Comparison of ENCODE assay signal across 1 cellular context in the genomic region with DNA sequence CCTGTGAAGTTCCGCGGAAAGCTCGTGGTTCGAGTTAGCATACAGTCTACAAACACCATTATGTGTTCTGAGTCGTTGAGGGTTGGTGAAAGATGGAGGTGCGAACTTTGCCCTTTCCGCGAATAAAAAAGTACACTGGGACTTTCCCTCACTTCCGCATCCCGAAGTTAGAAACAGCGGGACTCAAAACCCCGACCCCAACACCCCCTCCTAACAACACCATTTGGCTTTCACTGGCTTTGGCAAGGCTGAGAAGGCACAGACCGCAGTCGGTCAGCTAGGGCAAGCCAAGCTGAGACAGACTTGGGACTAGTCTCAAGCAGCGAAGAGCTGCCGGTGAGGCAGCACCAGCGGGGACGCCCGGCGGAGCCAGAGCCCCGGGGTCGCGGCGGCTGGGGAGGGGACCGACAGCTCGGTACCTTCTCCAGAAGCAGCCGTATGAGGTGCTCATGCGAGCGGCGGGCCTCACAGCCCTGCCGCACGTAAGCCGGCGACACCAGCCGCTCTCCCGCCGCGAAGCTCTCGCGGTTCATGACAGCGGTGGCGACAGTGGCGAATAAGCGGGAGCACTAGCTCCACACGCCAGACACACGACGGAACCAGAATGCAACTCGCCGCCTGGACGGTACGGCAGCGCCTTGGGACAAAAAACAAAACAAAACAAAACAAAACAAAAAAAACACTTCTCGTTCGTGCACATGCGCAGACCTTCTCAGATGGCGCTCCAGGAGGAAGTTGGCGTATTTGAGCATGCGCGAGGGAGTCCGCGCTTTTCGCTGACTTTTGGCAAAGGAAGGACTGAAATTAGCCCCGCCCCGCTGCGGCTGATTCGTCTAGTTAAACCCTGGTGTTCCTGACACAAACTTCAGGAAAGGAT.
TF ChIP-seq lines count a peak whose summit lies in the region.

A gene (minus strand): TSS at position 613 of the 877 bp plus-strand sequence. CDS start 80 bp downstream, at position 533.

TF ChIP-seq in HepG2, 621 proteins besides CTCF, POLR2A, EP300 and RAD21 (continued from another document and continues in another):
- TF ChIP-seq SP4 (CRISPR knock-in tag; IDR thresholded peaks at IDR 0.05) (0 out of 2 replicates have a peak, but pooled peaks have one; percentile 16), ARID2 (CRISPR knock-in tag; IDR thresholded peaks at IDR 0.05; ENCODE audit: borderline replicate concordance) (peak; percentile 81; the same call in 1 of the 2 replicates), ZNF605 (CRISPR knock-in tag; IDR thresholded peaks at IDR 0.05) (peak; percentile 89), SOX5 (CRISPR knock-in tag; IDR thresholded peaks at IDR 0.05; ENCODE audit: borderline replicate concordance) (peak; percentile 66; the same call in 1 of the 2 replicates), ZKSCAN8 (CRISPR knock-in tag; IDR thresholded peaks at IDR 0.05; ENCODE audit: borderline replicate concordance) (no peak), BCL6 (CRISPR knock-in tag; IDR thresholded peaks at IDR 0.05) (0 out of 2 replicates have a peak, but pooled peaks have one; percentile 45), KLF6 (CRISPR knock-in tag; IDR thresholded peaks at IDR 0.05) (peak; percentile 39; the same call in 1 of the 2 replicates), MZF1 (CRISPR knock-in tag; IDR thresholded peaks at IDR 0.05; ENCODE audit: borderline replicate concordance) (no peak), ZFP37 (CRISPR knock-in tag; IDR thresholded peaks at IDR 0.05; ENCODE audit: borderline replicate concordance) (peak; percentile 69; the same call in 1 of the 2 replicates), SAP130 (CRISPR knock-in tag; IDR thresholded peaks at IDR 0.05; ENCODE audit: low read depth) (peak; percentile 80), NCOA1 (CRISPR knock-in tag; IDR thresholded peaks at IDR 0.05) (no peak; the same call in 1 of the 2 replicates), SIN3B (IDR thresholded peaks at IDR 0.05; ENCODE audit: low read length) (no peak), CBX2 (IDR thresholded peaks at IDR 0.05; ENCODE audit: low read depth, low read length) (no peak), CBX2 (CRISPR knock-in tag; IDR thresholded peaks at IDR 0.05; ENCODE audit: low read depth) (no peak), PLRG1 (conservative IDR thresholded peaks at IDR 0.05) (no peak), SP1 (IDR thresholded peaks at IDR 0.05) (no peak), SP1 (CRISPR knock-in tag; IDR thresholded peaks at IDR 0.05) (peak; percentile 13), POLR2G (IDR thresholded peaks at IDR 0.05; ENCODE audit: low read depth, low read length) (peak; percentile 90), ZNF878 (CRISPR knock-in tag; IDR thresholded peaks at IDR 0.05) (peak; percentile 25; the same call in 1 of the 2 replicates), SOX13 (IDR thresholded peaks at IDR 0.05) (no peak), SOX13 (CRISPR knock-in tag; conservative IDR thresholded peaks at IDR 0.05 in 1 of 2, IDR thresholded peaks at IDR 0.05 in 1 of 2) (peak in 1 of 2 experiments; percentile 75; a peak in 2 of 4 replicates), GABPA (IDR thresholded peaks at IDR 0.05; ENCODE audit: low read depth, low read length) (0 out of 2 replicates have a peak, but pooled peaks have one; percentile 31), GABPA (CRISPR knock-in tag; IDR thresholded peaks at IDR 0.05; ENCODE audit: low read depth) (peak; percentile 72), ZNF7 (CRISPR knock-in tag; IDR thresholded peaks at IDR 0.05) (0 out of 2 replicates have a peak, but pooled peaks have one; percentile 2), ZNF430 (CRISPR knock-in tag; IDR thresholded peaks at IDR 0.05) (peak; percentile 83), ZNF354B (CRISPR knock-in tag; IDR thresholded peaks at IDR 0.05) (0 out of 2 replicates have a peak, but pooled peaks have one; percentile 60), PHF20 (CRISPR knock-in tag; IDR thresholded peaks at IDR 0.05) (peak; percentile 76), KAT8 (CRISPR knock-in tag; IDR thresholded peaks at IDR 0.05) (peak; percentile 86), ZNF234 (CRISPR knock-in tag; conservative IDR thresholded peaks at IDR 0.05) (no peak), GATAD2A (CRISPR knock-in tag; IDR thresholded peaks at IDR 0.05) (peak; percentile 41), KDM1A (CRISPR knock-in tag; IDR thresholded peaks at IDR 0.05) (peak; percentile 54; the same call in 1 of the 2 replicates), NCOR1 (IDR thresholded peaks at IDR 0.05; ENCODE audit: borderline replicate concordance, low read length) (peak; percentile 53; the same call in 1 of the 2 replicates), DNMT3B (CRISPR knock-in tag; conservative IDR thresholded peaks at IDR 0.05) (0 out of 2 replicates have a peak, but pooled peaks have one; percentile 51), TARDBP (CRISPR knock-in tag; IDR thresholded peaks at IDR 0.05) (peak; percentile 42), NR2C2 (CRISPR knock-in tag; IDR thresholded peaks at IDR 0.05; ENCODE audit: borderline replicate concordance) (peak; percentile 73), ZNF577 (CRISPR knock-in tag; IDR thresholded peaks at IDR 0.05; ENCODE audit: borderline replicate concordance, low read depth) (no peak), DNMT1 (CRISPR knock-in tag; IDR thresholded peaks at IDR 0.05) (no peak), SMAD9 (CRISPR knock-in tag; IDR thresholded peaks at IDR 0.05) (no peak), ZNF749 (CRISPR knock-in tag; IDR thresholded peaks at IDR 0.05; ENCODE audit: borderline replicate concordance) (peak; percentile 68; the same call in 1 of the 2 replicates), YY1 (IDR thresholded peaks at IDR 0.05; ENCODE audit: insufficient read depth, insufficient replicate concordance, low read depth, low read length) (peak; percentile 42), SNRNP70 (IDR thresholded peaks at IDR 0.05; ENCODE audit: low read depth, low read length) (no peak), REPIN1 (CRISPR knock-in tag; IDR thresholded peaks at IDR 0.05; ENCODE audit: borderline replicate concordance, low read depth) (peak; percentile 54; the same call in 1 of the 2 replicates), XBP1 (CRISPR knock-in tag; IDR thresholded peaks at IDR 0.05) (0 out of 2 replicates have a peak, but pooled peaks have one; percentile 64)
- TF ChIP-seq, protein P1, sequence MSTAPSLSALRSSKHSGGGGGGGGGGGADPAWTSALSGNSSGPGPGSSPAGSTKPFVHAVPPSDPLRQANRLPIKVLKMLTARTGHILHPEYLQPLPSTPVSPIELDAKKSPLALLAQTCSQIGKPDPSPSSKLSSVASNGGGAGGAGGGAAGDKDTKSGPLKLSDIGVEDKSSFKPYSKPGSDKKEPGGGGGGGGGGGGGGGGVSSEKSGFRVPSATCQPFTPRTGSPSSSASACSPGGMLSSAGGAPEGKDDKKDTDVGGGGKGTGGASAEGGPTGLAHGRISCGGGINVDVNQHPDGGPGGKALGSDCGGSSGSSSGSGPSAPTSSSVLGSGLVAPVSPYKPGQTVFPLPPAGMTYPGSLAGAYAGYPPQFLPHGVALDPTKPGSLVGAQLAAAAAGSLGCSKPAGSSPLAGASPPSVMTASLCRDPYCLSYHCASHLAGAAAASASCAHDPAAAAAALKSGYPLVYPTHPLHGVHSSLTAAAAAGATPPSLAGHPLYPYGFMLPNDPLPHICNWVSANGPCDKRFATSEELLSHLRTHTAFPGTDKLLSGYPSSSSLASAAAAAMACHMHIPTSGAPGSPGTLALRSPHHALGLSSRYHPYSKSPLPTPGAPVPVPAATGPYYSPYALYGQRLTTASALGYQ (CRISPR knock-in tag; IDR thresholded peaks at IDR 0.05): 0 out of 2 replicates have a peak, but pooled peaks have one; percentile 50
- TF ChIP-seq, protein P2, sequence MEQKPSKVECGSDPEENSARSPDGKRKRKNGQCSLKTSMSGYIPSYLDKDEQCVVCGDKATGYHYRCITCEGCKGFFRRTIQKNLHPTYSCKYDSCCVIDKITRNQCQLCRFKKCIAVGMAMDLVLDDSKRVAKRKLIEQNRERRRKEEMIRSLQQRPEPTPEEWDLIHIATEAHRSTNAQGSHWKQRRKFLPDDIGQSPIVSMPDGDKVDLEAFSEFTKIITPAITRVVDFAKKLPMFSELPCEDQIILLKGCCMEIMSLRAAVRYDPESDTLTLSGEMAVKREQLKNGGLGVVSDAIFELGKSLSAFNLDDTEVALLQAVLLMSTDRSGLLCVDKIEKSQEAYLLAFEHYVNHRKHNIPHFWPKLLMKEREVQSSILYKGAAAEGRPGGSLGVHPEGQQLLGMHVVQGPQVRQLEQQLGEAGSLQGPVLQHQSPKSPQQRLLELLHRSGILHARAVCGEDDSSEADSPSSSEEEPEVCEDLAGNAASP (CRISPR knock-in tag; IDR thresholded peaks at IDR 0.05; ENCODE audit: borderline replicate concordance): peak; percentile 61; the same call in 1 of the 2 replicates
- TF ChIP-seq, protein P3, sequence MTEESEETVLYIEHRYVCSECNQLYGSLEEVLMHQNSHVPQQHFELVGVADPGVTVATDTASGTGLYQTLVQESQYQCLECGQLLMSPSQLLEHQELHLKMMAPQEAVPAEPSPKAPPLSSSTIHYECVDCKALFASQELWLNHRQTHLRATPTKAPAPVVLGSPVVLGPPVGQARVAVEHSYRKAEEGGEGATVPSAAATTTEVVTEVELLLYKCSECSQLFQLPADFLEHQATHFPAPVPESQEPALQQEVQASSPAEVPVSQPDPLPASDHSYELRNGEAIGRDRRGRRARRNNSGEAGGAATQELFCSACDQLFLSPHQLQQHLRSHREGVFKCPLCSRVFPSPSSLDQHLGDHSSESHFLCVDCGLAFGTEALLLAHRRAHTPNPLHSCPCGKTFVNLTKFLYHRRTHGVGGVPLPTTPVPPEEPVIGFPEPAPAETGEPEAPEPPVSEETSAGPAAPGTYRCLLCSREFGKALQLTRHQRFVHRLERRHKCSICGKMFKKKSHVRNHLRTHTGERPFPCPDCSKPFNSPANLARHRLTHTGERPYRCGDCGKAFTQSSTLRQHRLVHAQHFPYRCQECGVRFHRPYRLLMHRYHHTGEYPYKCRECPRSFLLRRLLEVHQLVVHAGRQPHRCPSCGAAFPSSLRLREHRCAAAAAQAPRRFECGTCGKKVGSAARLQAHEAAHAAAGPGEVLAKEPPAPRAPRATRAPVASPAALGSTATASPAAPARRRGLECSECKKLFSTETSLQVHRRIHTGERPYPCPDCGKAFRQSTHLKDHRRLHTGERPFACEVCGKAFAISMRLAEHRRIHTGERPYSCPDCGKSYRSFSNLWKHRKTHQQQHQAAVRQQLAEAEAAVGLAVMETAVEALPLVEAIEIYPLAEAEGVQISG (CRISPR knock-in tag; IDR thresholded peaks at IDR 0.05): peak; percentile 84
- TF ChIP-seq, protein P4, sequence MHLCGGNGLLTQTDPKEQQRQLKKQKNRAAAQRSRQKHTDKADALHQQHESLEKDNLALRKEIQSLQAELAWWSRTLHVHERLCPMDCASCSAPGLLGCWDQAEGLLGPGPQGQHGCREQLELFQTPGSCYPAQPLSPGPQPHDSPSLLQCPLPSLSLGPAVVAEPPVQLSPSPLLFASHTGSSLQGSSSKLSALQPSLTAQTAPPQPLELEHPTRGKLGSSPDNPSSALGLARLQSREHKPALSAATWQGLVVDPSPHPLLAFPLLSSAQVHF (CRISPR knock-in tag; IDR thresholded peaks at IDR 0.05): peak; percentile 5; the same call in 1 of the 2 replicates
- TF ChIP-seq, protein P5, sequence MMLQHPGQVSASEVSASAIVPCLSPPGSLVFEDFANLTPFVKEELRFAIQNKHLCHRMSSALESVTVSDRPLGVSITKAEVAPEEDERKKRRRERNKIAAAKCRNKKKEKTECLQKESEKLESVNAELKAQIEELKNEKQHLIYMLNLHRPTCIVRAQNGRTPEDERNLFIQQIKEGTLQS (CRISPR knock-in tag; IDR thresholded peaks at IDR 0.05): 0 out of 2 replicates have a peak, but pooled peaks have one; percentile 32
- TF ChIP-seq, protein P6, sequence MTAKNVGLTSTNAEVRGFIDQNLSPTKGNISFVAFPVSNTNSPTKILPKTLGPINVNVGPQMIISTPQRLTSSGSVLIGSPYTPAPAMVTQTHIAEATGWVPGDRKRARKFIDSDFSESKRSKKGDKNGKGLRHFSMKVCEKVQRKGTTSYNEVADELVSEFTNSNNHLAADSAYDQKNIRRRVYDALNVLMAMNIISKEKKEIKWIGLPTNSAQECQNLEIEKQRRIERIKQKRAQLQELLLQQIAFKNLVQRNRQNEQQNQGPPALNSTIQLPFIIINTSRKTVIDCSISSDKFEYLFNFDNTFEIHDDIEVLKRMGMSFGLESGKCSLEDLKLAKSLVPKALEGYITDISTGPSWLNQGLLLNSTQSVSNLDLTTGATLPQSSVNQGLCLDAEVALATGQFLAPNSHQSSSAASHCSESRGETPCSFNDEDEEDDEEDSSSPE (CRISPR knock-in tag; IDR thresholded peaks at IDR 0.05): peak; percentile 80
- TF ChIP-seq, protein P7, sequence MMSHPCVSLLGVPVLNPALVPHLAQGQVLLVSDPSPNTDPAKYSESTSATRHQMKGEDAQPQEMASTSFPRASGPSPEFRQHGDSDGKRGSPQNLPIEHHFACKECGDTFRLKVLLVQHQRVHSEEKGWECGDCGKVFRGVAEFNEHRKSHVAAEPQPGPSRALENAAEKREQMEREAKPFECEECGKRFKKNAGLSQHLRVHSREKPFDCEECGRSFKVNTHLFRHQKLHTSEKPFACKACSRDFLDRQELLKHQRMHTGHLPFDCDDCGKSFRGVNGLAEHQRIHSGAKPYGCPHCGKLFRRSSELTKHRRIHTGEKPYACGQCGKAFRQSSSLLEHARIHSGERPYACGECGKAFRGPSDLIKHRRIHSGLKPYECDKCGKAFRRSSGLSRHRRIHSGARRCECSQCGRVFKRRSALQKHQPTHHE (CRISPR knock-in tag; IDR thresholded peaks at IDR 0.05; ENCODE audit: borderline replicate concordance): peak; percentile 61; the same call in 1 of the 2 replicates
- TF ChIP-seq, protein P8, sequence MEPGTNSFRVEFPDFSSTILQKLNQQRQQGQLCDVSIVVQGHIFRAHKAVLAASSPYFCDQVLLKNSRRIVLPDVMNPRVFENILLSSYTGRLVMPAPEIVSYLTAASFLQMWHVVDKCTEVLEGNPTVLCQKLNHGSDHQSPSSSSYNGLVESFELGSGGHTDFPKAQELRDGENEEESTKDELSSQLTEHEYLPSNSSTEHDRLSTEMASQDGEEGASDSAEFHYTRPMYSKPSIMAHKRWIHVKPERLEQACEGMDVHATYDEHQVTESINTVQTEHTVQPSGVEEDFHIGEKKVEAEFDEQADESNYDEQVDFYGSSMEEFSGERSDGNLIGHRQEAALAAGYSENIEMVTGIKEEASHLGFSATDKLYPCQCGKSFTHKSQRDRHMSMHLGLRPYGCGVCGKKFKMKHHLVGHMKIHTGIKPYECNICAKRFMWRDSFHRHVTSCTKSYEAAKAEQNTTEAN (CRISPR knock-in tag; conservative IDR thresholded peaks at IDR 0.05): peak; percentile 64; the same call in 1 of the 2 replicates
- TF ChIP-seq, protein P9, sequence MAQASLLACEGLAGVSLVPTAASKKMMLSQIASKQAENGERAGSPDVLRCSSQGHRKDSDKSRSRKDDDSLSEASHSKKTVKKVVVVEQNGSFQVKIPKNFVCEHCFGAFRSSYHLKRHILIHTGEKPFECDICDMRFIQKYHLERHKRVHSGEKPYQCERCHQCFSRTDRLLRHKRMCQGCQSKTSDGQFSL (CRISPR knock-in tag; IDR thresholded peaks at IDR 0.05): peak; percentile 52; the same call in 1 of the 2 replicates
- TF ChIP-seq, protein P10, sequence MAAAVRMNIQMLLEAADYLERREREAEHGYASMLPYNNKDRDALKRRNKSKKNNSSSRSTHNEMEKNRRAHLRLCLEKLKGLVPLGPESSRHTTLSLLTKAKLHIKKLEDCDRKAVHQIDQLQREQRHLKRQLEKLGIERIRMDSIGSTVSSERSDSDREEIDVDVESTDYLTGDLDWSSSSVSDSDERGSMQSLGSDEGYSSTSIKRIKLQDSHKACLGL (CRISPR knock-in tag; IDR thresholded peaks at IDR 0.05): peak; percentile 74; the same call in 1 of the 2 replicates
- TF ChIP-seq, protein P11, sequence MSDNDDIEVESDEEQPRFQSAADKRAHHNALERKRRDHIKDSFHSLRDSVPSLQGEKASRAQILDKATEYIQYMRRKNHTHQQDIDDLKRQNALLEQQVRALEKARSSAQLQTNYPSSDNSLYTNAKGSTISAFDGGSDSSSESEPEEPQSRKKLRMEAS (IDR thresholded peaks at IDR 0.05): peak; percentile 91
